ENCODE assay signal across 33 cellular contexts in genomic region chr16:63737633-63738032, GRCh38.
"Had no signal": no experiment of that assay in that cellular context is flagged by ENCODE, and none has a peak within 500 bp of the region (broad histone marks: within the 10 kb centered on the region; RNA-seq: fewer than 3 reads in every experiment).

No MANE protein-coding gene starts in this region.

- H3K27ac ChIP-seq: SJCRH30, SK-N-MC, VCaP had no signal

- H3K27me3 Mint-ChIP-seq: activated B cell treated with CpG ODN at 0.5 μM for 24 hours; activated CD4-positive, alpha-beta memory T cell treated with anti-CD3 and anti-CD28 coated beads, Interleukin-2, amount 10 ng/mL, durations not matched to agents 7 days and 5 days; activated CD8-positive, alpha-beta memory T cell treated with anti-CD3 and anti-CD28 coated beads, Interleukin-2, amount 10 ng/mL, durations not matched to agents 7 days and 5 days; activated naive CD4-positive, alpha-beta T cell treated with anti-CD3 and anti-CD28 coated beads, Interleukin-2, amount 50 U/mL, for 24 hours; T-cell had no signal

- H3K36me3 ChIP-seq: SJCRH30 had no signal

- DNase-seq: activated B cell treated with CpG ODN at 0.5 μM for 24 hours; activated CD4-positive, alpha-beta memory T cell treated with anti-CD3 and anti-CD28 coated beads, Interleukin-2, amount 10 ng/mL, durations not matched to agents 7 days and 5 days; activated CD4-positive, alpha-beta T cell treated with anti-CD3 and anti-CD28 coated beads for 48 hours; activated CD4-positive, CD25-positive, alpha-beta regulatory T cell treated with anti-CD3 and anti-CD28 coated beads, Interleukin-2, amount 50 U/mL, for 72 hours; activated CD8-positive, alpha-beta memory T cell treated with anti-CD3 and anti-CD28 coated beads for 24 hours; activated CD8-positive, alpha-beta memory T cell treated with anti-CD3 and anti-CD28 coated beads, Interleukin-2, amount 10 ng/mL, durations not matched to agents 7 days and 5 days; activated CD8-positive, alpha-beta memory T cell treated with anti-CD3 and anti-CD28 coated beads, Interleukin-2, amount 50 U/mL, for 48 hours; activated gamma-delta T cell; activated naive CD4-positive, alpha-beta T cell treated with Interleukin-2 at 50 U/mL for 16 hours; activated T-cell treated with anti-CD3 and anti-CD28 coated beads, Interleukin-2, amount 50 U/mL, for 1 hour; amniotic stem cell; aorta; central memory CD4-positive, alpha-beta T cell; NCI-H1092 treated with DMSO at 0.1 percent for 48 hours; NCI-H1417; NCI-H146; NCI-H187; NCI-H2029 treated with DMSO at 0.1 percent for 48 hours; NCI-H2107; NCI-H2171; NCI-H446 treated with DMSO at 0.1 percent for 48 hours; NCI-H524; NCI-H69; SHP77; SJCRH30; T-cell; T-helper 2 cell; T-helper 9 cell had no signal

- H3K9me3 ChIP-seq: SJCRH30 had no signal

- H3K4me3 ChIP-seq: SJCRH30, SK-N-MC had no signal

- H3K4me3 Mint-ChIP-seq: activated B cell treated with CpG ODN at 0.5 μM for 24 hours; activated CD4-positive, alpha-beta memory T cell treated with anti-CD3 and anti-CD28 coated beads, Interleukin-2, amount 10 ng/mL, durations not matched to agents 7 days and 5 days; activated CD8-positive, alpha-beta memory T cell treated with anti-CD3 and anti-CD28 coated beads, Interleukin-2, amount 10 ng/mL, durations not matched to agents 7 days and 5 days; activated naive CD4-positive, alpha-beta T cell treated with anti-CD3 and anti-CD28 coated beads, Interleukin-2, amount 50 U/mL, for 24 hours; T-cell had no signal

- H3K4me1 ChIP-seq: SJCRH30 had no signal

- ATAC-seq: activated CD8-positive, alpha-beta memory T cell treated with anti-CD3 and anti-CD28 coated beads, Interleukin-2, amount 10 ng/mL, durations not matched to agents 7 days and 5 days; Panc1; T-cell had no signal

- H3K27ac Mint-ChIP-seq: activated B cell treated with CpG ODN at 0.5 μM for 24 hours; activated CD4-positive, alpha-beta memory T cell treated with anti-CD3 and anti-CD28 coated beads, Interleukin-2, amount 10 ng/mL, durations not matched to agents 7 days and 5 days; activated CD8-positive, alpha-beta memory T cell treated with anti-CD3 and anti-CD28 coated beads, Interleukin-2, amount 10 ng/mL, durations not matched to agents 7 days and 5 days; activated naive CD4-positive, alpha-beta T cell treated with anti-CD3 and anti-CD28 coated beads, Interleukin-2, amount 50 U/mL, for 24 hours; activated T-helper 2 cell treated with anti-CD3 and anti-CD28 coated beads, Interferon-gamma antibody, Interleukin-2, Interleukin-4, amounts not matched to agents 10 μg/mL and 5 μg/mL and 100 μg/mL, durations not matched to agents 14 hours and 24 hours and 36 hours; T-cell had no signal

- H3K4me1 Mint-ChIP-seq: activated B cell treated with CpG ODN at 0.5 μM for 24 hours; activated CD4-positive, alpha-beta memory T cell treated with anti-CD3 and anti-CD28 coated beads, Interleukin-2, amount 10 ng/mL, durations not matched to agents 7 days and 5 days; activated CD8-positive, alpha-beta memory T cell treated with anti-CD3 and anti-CD28 coated beads, Interleukin-2, amount 10 ng/mL, durations not matched to agents 7 days and 5 days; activated naive CD4-positive, alpha-beta T cell treated with anti-CD3 and anti-CD28 coated beads, Interleukin-2, amount 50 U/mL, for 24 hours; T-cell had no signal

- H3K36me3 Mint-ChIP-seq: activated CD8-positive, alpha-beta memory T cell treated with anti-CD3 and anti-CD28 coated beads, Interleukin-2, amount 10 ng/mL, durations not matched to agents 7 days and 5 days; activated naive CD4-positive, alpha-beta T cell treated with anti-CD3 and anti-CD28 coated beads, Interleukin-2, amount 50 U/mL, for 24 hours; T-cell had no signal

- H3K27me3 ChIP-seq: SJCRH30 had no signal
